In genomic region chr1:82517586-82517985, GRCh38 we compare ENCODE assay signal across 1 cellular context.
TF ChIP-seq lines count a peak whose summit lies in the region.

No MANE protein-coding gene starts in this region.

TF ChIP-seq in GM23338, 12 proteins besides CTCF, POLR2A, EP300 and RAD21 (continued from another document):
- TF ChIP-seq, protein P1, sequence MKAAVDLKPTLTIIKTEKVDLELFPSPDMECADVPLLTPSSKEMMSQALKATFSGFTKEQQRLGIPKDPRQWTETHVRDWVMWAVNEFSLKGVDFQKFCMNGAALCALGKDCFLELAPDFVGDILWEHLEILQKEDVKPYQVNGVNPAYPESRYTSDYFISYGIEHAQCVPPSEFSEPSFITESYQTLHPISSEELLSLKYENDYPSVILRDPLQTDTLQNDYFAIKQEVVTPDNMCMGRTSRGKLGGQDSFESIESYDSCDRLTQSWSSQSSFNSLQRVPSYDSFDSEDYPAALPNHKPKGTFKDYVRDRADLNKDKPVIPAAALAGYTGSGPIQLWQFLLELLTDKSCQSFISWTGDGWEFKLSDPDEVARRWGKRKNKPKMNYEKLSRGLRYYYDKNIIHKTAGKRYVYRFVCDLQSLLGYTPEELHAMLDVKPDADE (IDR thresholded peaks at IDR 0.05): no peak
- no peak for TF ChIP-seq NANOG (IDR thresholded peaks at IDR 0.05; ENCODE audit: borderline replicate concordance)
- no peak for TF ChIP-seq JUNB (IDR thresholded peaks at IDR 0.05; ENCODE audit: unreplicated experiment)
- no peak for TF ChIP-seq CREB1 (CRISPR knock-in tag; IDR thresholded peaks at IDR 0.05; ENCODE audit: low read depth)
- TF ChIP-seq EZH2phosphoT487 (IDR thresholded peaks at IDR 0.05; ENCODE audit: unreplicated experiment): no peak
- no peak for TF ChIP-seq POLR2AphosphoS5 (IDR thresholded peaks at IDR 0.05; ENCODE audit: low read depth)
- TF ChIP-seq EZH2 (IDR thresholded peaks at IDR 0.05; ENCODE audit: low read depth, unreplicated experiment): no peak
- TF ChIP-seq ZNF331 (CRISPR knock-in tag; IDR thresholded peaks at IDR 0.05; ENCODE audit: low read depth): no peak
TF ChIP-seq in GM23338: peak in this region for 0.
